1 cellular context compared by ENCODE assay signal in genomic region chr12:66170606-66171005, GRCh38.
TF ChIP-seq lines count a peak whose summit lies in the region.

No MANE protein-coding gene starts in this region.

TF ChIP-seq in H1, 55 proteins besides CTCF, POLR2A, EP300 and RAD21:
- TF ChIP-seq CBX8 (IDR thresholded peaks at IDR 0.05; ENCODE audit: borderline replicate concordance, low read depth, low read length) (no peak), MAFK (IDR thresholded peaks at IDR 0.05; ENCODE audit: low read depth, low read length) (no peak), JUND (IDR thresholded peaks at IDR 0.05; ENCODE audit: low read length) (no peak), TEAD4 (IDR thresholded peaks at IDR 0.05; ENCODE audit: low read depth, low read length) (no peak), RNF2 (IDR thresholded peaks at IDR 0.05; ENCODE audit: borderline replicate concordance, low read depth, low read length, missing control alignments, poor library complexity, severe bottlenecking) (no peak), EGR1 (IDR thresholded peaks at IDR 0.05; ENCODE audit: borderline replicate concordance, low read depth, low read length) (no peak), ASH2L (IDR thresholded peaks at IDR 0.05; ENCODE audit: low read length) (no peak), BACH1 (IDR thresholded peaks at IDR 0.05; ENCODE audit: low read length) (no peak)
